Comparison of ENCODE assay signal across 9 cellular contexts in genomic region chr7:100208911-100209408, GRCh38. TPM values are rescaled to one million over a fixed set of nuclear protein-coding genes. Genes with fewer than 3 reads are reported as not detected.
DNase-seq lines count a peak whose midpoint lies in the region; ATAC-seq and TF ChIP-seq lines count a peak whose summit lies in the region.
"Had no signal": no experiment of that assay in that cellular context is flagged by ENCODE, and none has a peak within 500 bp of the region (broad histone marks: within the 10 kb centered on the region; RNA-seq: fewer than 3 reads in every experiment).

No MANE protein-coding gene starts in this region.

- no peaks in the 10 kb centered on the region for H3K79me2 ChIP-seq in OCI-LY3 (ENCODE audit: low read length)

- in situ Hi-C loops in ACHN (cut with HindIII; ENCODE audit: low pct_ligation_motif_present, low pct_unique_long_range_greater_than_20kb, low sequenced_read_pairs), result no loop called here

- CTCF ChIA-PET in naive thymus-derived CD4-positive, alpha-beta T cell (lab: Charles Lee), result interaction anchor here (0.5 to 2.1 kb wide), 7 partner anchors 9 to 107 kb away, joined by 3 to 9 read pairs (median 4); no protein-coding TSS in a partner anchor

- intact Hi-C loops in naive thymus-derived CD4-positive, alpha-beta T cell (cut with micrococcal nuclease), result loop anchor here in 1 of 2 donors (1.0 to 5.0 kb wide), 4 partner anchors 8 to 292 kb away; partner anchors contain the start of genes LAMTOR4, TRAPPC14 and TRIM4

- H3K9me3 ChIP-seq in OCI-LY3 (ENCODE audit: insufficient read depth, low read length), result no peaks in the 10 kb centered on the region
- H3K9me3 ChIP-seq in naive thymus-derived CD4-positive, alpha-beta T cell (ENCODE audit: control insufficient read depth in 2 of 3, low read length in 3 of 3), result no peaks in the 10 kb centered on the region
- H3K9me3 ChIP-seq: esophagus muscularis mucosa had no signal

- H3K27me3 ChIP-seq in OCI-LY3 (ENCODE audit: low read depth, low read length), result no peaks in the 10 kb centered on the region
- no peaks in the 10 kb centered on the region for H3K27me3 ChIP-seq in naive thymus-derived CD4-positive, alpha-beta T cell (ENCODE audit: control insufficient read depth in 2 of 2, insufficient read depth in 2 of 2, low read length in 2 of 2)
- H3K27me3 ChIP-seq: esophagus muscularis mucosa had no signal

- H3K27me3 Mint-ChIP-seq in naive thymus-derived CD4-positive, alpha-beta T cell, result no peaks in the 10 kb centered on the region

- peaks cover 0 to 16% (median 0%) of the 10 kb centered on the region in 5 donors for H3K36me3 Mint-ChIP-seq in naive thymus-derived CD4-positive, alpha-beta T cell

- no peak for TF ChIP-seq CTCF in OCI-LY3 (IDR thresholded peaks at IDR 0.05; ENCODE audit: low read depth, low read length)

- H3K4me3 Mint-ChIP-seq in naive thymus-derived CD4-positive, alpha-beta T cell, result peak overlapping the region; percentile 46 to 77 (median 74)

- peaks cover 0 to 4% (median 0%) of the 10 kb centered on the region in 11 donors for H3K9me3 Mint-ChIP-seq in naive thymus-derived CD4-positive, alpha-beta T cell

- H3K9ac ChIP-seq in OCI-LY3 (ENCODE audit: low read length), result peak overlapping the region; percentile 45

- peak overlapping the region; percentile 63 for H3K4me3 ChIP-seq in OCI-LY3 (ENCODE audit: low read length)
- H3K4me3 ChIP-seq in naive thymus-derived CD4-positive, alpha-beta T cell (ENCODE audit: low read length), result peak overlapping the region; percentile 45
- H3K4me3 ChIP-seq: esophagus muscularis mucosa had no signal

- peak overlapping the region; percentile 93 for H2AFZ ChIP-seq in OCI-LY3 (ENCODE audit: low read depth, low read length)

- DNase-seq in naive thymus-derived CD4-positive, alpha-beta T cell, result peak in 6 of 9 donors; percentile 29 to 38 (median 34)
- DNase-seq in NCI-H2081 (lab: John Stamatoyannopoulos, UW) (no peak), NCI-H2171 treated with DMSO at 0.1 percent for 48 hours (lab: John Stamatoyannopoulos, UW) (no peak), ACHN (no peak), NCI-H1105 (lab: John Stamatoyannopoulos, UW) (no peak)

- peak overlapping the region; percentile 66 to 98 (median 87) for H3K27ac Mint-ChIP-seq in naive thymus-derived CD4-positive, alpha-beta T cell

- H3K4me2 ChIP-seq in OCI-LY3 (ENCODE audit: low read length), result peak overlapping the region; percentile 89

- H3K36me3 ChIP-seq in OCI-LY3 (replicated peaks; ENCODE audit: low read depth, low read length), result no peaks in the 10 kb centered on the region
- H3K36me3 ChIP-seq in naive thymus-derived CD4-positive, alpha-beta T cell (ENCODE audit: control insufficient read depth in 2 of 3, insufficient read depth in 3 of 3, low read length in 3 of 3), result no peaks in the 10 kb centered on the region
- H3K36me3 ChIP-seq: esophagus muscularis mucosa had no signal

- POLR2A ChIA-PET in naive thymus-derived CD4-positive, alpha-beta T cell (lab: Charles Lee), result interaction anchor here (0.5 to 1.8 kb wide), 6 partner anchors 19 to 728 kb away, joined by 3 to 6 read pairs (median 4); no protein-coding TSS in a partner anchor

- H3K4me1 ChIP-seq in OCI-LY3 (ENCODE audit: low read length), result peaks cover 34% of the 10 kb centered on the region
- peaks cover 44 to 45% of the 10 kb centered on the region in 2 donors for H3K4me1 ChIP-seq in naive thymus-derived CD4-positive, alpha-beta T cell (ENCODE audit: control insufficient read depth in 2 of 2, insufficient read depth in 2 of 2, low read length in 2 of 2)
- H3K4me1 ChIP-seq: esophagus muscularis mucosa had no signal

- H3K27ac ChIP-seq in OCI-LY3 (ENCODE audit: low read length), result peak overlapping the region; percentile 47
- peak overlapping the region; percentile 49 for H3K27ac ChIP-seq in naive thymus-derived CD4-positive, alpha-beta T cell (ENCODE audit: low read depth, low read length)
- H3K27ac ChIP-seq: esophagus muscularis mucosa had no signal

- H4K20me1 ChIP-seq in OCI-LY3 (ENCODE audit: insufficient read depth, low read length), result no peaks in the 10 kb centered on the region

- ATAC-seq in GM18519 (IDR thresholded peaks at IDR 0.05; ENCODE audit: low FRiP score, unreplicated experiment) (peak; percentile 60), GM21786 (IDR thresholded peaks at IDR 0.05; ENCODE audit: unreplicated experiment) (peak; percentile 70)
- peak; percentile 54 for ATAC-seq in naive thymus-derived CD4-positive, alpha-beta T cell

- H3K4me1 Mint-ChIP-seq in naive thymus-derived CD4-positive, alpha-beta T cell, result peaks cover 39 to 56% (median 54%) of the 10 kb centered on the region in 7 donors

RNA-seq across cellular contexts. Expression of gene PVRIG, which starts 10.8 kb away (rescaled TPM):
- 10 to 100 TPM; 32.1 to 88.7 (median 66.2) TPM for total RNA-seq in naive thymus-derived CD4-positive, alpha-beta T cell
- polyA plus RNA-seq in naive thymus-derived CD4-positive, alpha-beta T cell, result 10 to 100 TPM; 69.5 to 81.0 TPM

RNA-seq across cellular contexts. Expression of gene STAG3, which starts 31.2 kb away (rescaled TPM):
- 10 to 100 TPM in 1 of 5 experiments, 1 to 10 TPM in 4; 5.5 to 24.6 (median 9.5) TPM for total RNA-seq in naive thymus-derived CD4-positive, alpha-beta T cell
- polyA plus RNA-seq in naive thymus-derived CD4-positive, alpha-beta T cell, result 1 to 10 TPM; 2.4 to 6.5 TPM

RNA-seq across cellular contexts. Expression of gene GPC2, which starts 31.8 kb away (rescaled TPM):
- total RNA-seq in naive thymus-derived CD4-positive, alpha-beta T cell, result 10 to 100 TPM in 4 of 5 experiments, 1 to 10 TPM in 1; 8.1 to 30.6 (median 18.2) TPM
- under 1 TPM; 0.64 to 0.87 TPM for polyA plus RNA-seq in naive thymus-derived CD4-positive, alpha-beta T cell

RNA-seq across cellular contexts. Expression of gene GAL3ST4, which starts 40.5 kb away (rescaled TPM):
- total RNA-seq in naive thymus-derived CD4-positive, alpha-beta T cell, result 10 to 100 TPM in 4 of 5 experiments, 1 to 10 TPM in 1; 4.7 to 26.8 (median 16.7) TPM
- polyA plus RNA-seq in naive thymus-derived CD4-positive, alpha-beta T cell, result 10 to 100 TPM in 1 of 2 donors, 1 to 10 TPM in 1; 7.4 to 10.8 TPM

RNA-seq across cellular contexts. Expression of gene TRAPPC14, which starts 50.4 kb away (rescaled TPM):
- 100 to 1,000 TPM in 1 of 5 experiments, 10 to 100 TPM in 4; 51.8 to 102 (median 70.2) TPM for total RNA-seq in naive thymus-derived CD4-positive, alpha-beta T cell
- 1 to 10 TPM; 3.2 to 5.9 TPM for polyA plus RNA-seq in naive thymus-derived CD4-positive, alpha-beta T cell

Comparison
In these comparisons a context has a peak if more than half of its experiments do, and no peak if none do; other contexts are left out.
1. DNase-seq: peak in naive thymus-derived CD4-positive, alpha-beta T cell (6 of 9); none in NCI-H2081 (0 of 2), NCI-H2171 treated with DMSO at 0.1 percent for 48 hours (single experiment), ACHN (single experiment) and NCI-H1105 (single experiment).
2. Peak in every context shown above with its lines, with median percentiles within 50 percentile points of each other: ATAC-seq.